Comparison of ENCODE assay signal across 8 cellular contexts in genomic region chr11:119108151-119108856, GRCh38. TPM values are rescaled to one million over a fixed set of nuclear protein-coding genes. Genes with fewer than 3 reads are reported as not detected.
DNase-seq lines count a peak whose midpoint lies in the region; ATAC-seq and TF ChIP-seq lines count a peak whose summit lies in the region.

No MANE protein-coding gene starts in this region.

- POLR2A ChIA-PET in A673 (lab: Charles Lee; ENCODE audit: low non-redundant PET), result no interaction called here

- ATAC-seq in activated T-cell treated with anti-CD3 and anti-CD28 coated beads, Interleukin-2, amount 50 U/mL, for 72 hours (replicated peaks in 1 of 2), result peak in 1 of 2 donors; percentile 20
- ATAC-seq in psoas muscle (no peak), GM21447 (IDR thresholded peaks at IDR 0.05; ENCODE audit: unreplicated experiment) (no peak), HG02678 (IDR thresholded peaks at IDR 0.05; ENCODE audit: unreplicated experiment) (no peak)

- H3K36me3 ChIP-seq in A673 (ENCODE audit: insufficient read depth, low read length, poor library complexity, severe bottlenecking) (peaks cover 15% of the 10 kb centered on the region), psoas muscle (ENCODE audit: insufficient read depth in 1 of 2, low read depth in 1 of 2) (peaks cover 2 to 30% of the 10 kb centered on the region in 2 donors)

- H3K9me3 Mint-ChIP-seq in activated T-cell treated with anti-CD3 and anti-CD28 coated beads, Interleukin-2, amount 50 U/mL, for 72 hours, result no peaks in the 10 kb centered on the region

- BruUV-seq in A673 (replicated peaks; lab: Mats Ljungman, UMichigan), result TSS peak; percentile 20

- no peaks in the 10 kb centered on the region for H3K27me3 Mint-ChIP-seq in activated T-cell treated with anti-CD3 and anti-CD28 coated beads, Interleukin-2, amount 50 U/mL, for 72 hours (ENCODE audit: low read depth)

- no peak for TF ChIP-seq CTCF in A673 (conservative IDR thresholded peaks at IDR 0.05; ENCODE audit: low read depth, low read length)
- TF ChIP-seq CTCF in psoas muscle (IDR thresholded peaks at IDR 0.05), result no peak

- peaks cover 23% of the 10 kb centered on the region for H3K4me1 ChIP-seq in A673 (ENCODE audit: insufficient read depth, low read length, poor library complexity, severe bottlenecking)
- H3K4me1 ChIP-seq in psoas muscle, result peaks cover 24% of the 10 kb centered on the region

- H3K27me3 ChIP-seq in A673 (replicated peaks; ENCODE audit: insufficient read depth, low read depth, low read length, poor library complexity) (no peaks in the 10 kb centered on the region), psoas muscle (ENCODE audit: insufficient read depth in 3 of 3, low read length in 2 of 3) (no peaks in the 10 kb centered on the region)

- H3K27ac ChIP-seq in A673 (ENCODE audit: low read depth, low read length, poor library complexity, severe bottlenecking), result peak overlapping the region; percentile 84
- H3K27ac ChIP-seq in psoas muscle, result no peak overlapping the region

- no peaks in the 10 kb centered on the region for H3K9me3 ChIP-seq in A673 (ENCODE audit: low read depth, low read length, poor library complexity, severe bottlenecking)
- no peaks in the 10 kb centered on the region for H3K9me3 ChIP-seq in psoas muscle

- WGBS in psoas muscle, 3 donors, result 19 to 31% (median 26%) methylated on average over 8 of the region's 8 CpGs

- H3K4me3 ChIP-seq in A673 (ENCODE audit: low read depth, low read length, poor library complexity, severe bottlenecking) (peak overlapping the region; percentile 97), psoas muscle (peak overlapping the region; percentile 100)

- H3K4me1 Mint-ChIP-seq in activated T-cell treated with anti-CD3 and anti-CD28 coated beads, Interleukin-2, amount 50 U/mL, for 72 hours (ENCODE audit: low read depth), result peaks cover 57% of the 10 kb centered on the region

- peak overlapping the region; percentile 95 to 97 for H3K4me3 Mint-ChIP-seq in activated T-cell treated with anti-CD3 and anti-CD28 coated beads, Interleukin-2, amount 50 U/mL, for 72 hours

- DNase-seq in A673 (ENCODE audit: low spot score), result peak; percentile 63
- peak; percentile 100 for DNase-seq in GF-D8 (lab: John Stamatoyannopoulos, UW)
- peak; percentile 28 for DNase-seq in NCI-H1417 treated with DMSO at 0.1 percent for 48 hours (lab: John Stamatoyannopoulos, UW)
- peak in 1 of 2 donors; percentile 44 for DNase-seq in activated T-cell treated with anti-CD3 and anti-CD28 coated beads, Interleukin-2, amount 50 U/mL, for 72 hours
- peak; percentile 69 for DNase-seq in germinal center (ENCODE audit: low spot score)
- no peak for DNase-seq in psoas muscle

- peaks cover 2 to 18% of the 10 kb centered on the region in 2 donors for H3K36me3 Mint-ChIP-seq in activated T-cell treated with anti-CD3 and anti-CD28 coated beads, Interleukin-2, amount 50 U/mL, for 72 hours (ENCODE audit: insufficient read depth in 2 of 2)

- peak overlapping the region; percentile 73 for H3K27ac Mint-ChIP-seq in activated T-cell treated with anti-CD3 and anti-CD28 coated beads, Interleukin-2, amount 50 U/mL, for 72 hours

- intact Hi-C loops in A673 (cut with micrococcal nuclease; ENCODE audit: unreplicated experiment), result no loop called here
- intact Hi-C loops in psoas muscle (cut with DNase I), result no loop called here

- CTCF ChIA-PET in A673 (lab: Charles Lee), result no interaction called here

RNA-seq across cellular contexts. Expression of gene C2CD2L, which starts 1.2 kb away (rescaled TPM):
- total RNA-seq in A673 (2021) (17.1 and 17.8 TPM in 2 replicates), psoas muscle (10 to 100 TPM; 10.9 to 16.8 (median 15.0) TPM)
- total RNA-seq in activated T-cell treated with anti-CD3 and anti-CD28 coated beads, Interleukin-2, amount 50 U/mL, for 72 hours, result 10 to 100 TPM; 21.0 to 21.1 TPM
- 10 to 100 TPM; 14.5 to 28.7 (median 15.2) TPM for polyA plus RNA-seq in psoas muscle

RNA-seq across cellular contexts. Expression of gene DPAGT1, which starts 6.7 kb away (rescaled TPM):
- total RNA-seq in A673 (2021) (102 and 115 TPM in 2 replicates), psoas muscle (10 to 100 TPM in 3 of 4 donors, 1 to 10 TPM in 1; 9.4 to 12.9 (median 12.3) TPM)
- total RNA-seq in activated T-cell treated with anti-CD3 and anti-CD28 coated beads, Interleukin-2, amount 50 U/mL, for 72 hours, result 10 to 100 TPM; 63.8 to 81.9 TPM
- polyA plus RNA-seq in psoas muscle, result 10 to 100 TPM; 12.1 to 38.7 (median 27.3) TPM

RNA-seq across cellular contexts. Expression of gene HINFP, which starts 13.1 kb away (rescaled TPM):
- total RNA-seq in A673 (2021), result 31.7 and 31.9 TPM in 2 replicates
- total RNA-seq in activated T-cell treated with anti-CD3 and anti-CD28 coated beads, Interleukin-2, amount 50 U/mL, for 72 hours, result 10 to 100 TPM; 31.9 to 34.1 TPM
- total RNA-seq in psoas muscle, result 10 to 100 TPM; 10.1 to 16.2 (median 14.3) TPM
- 10 to 100 TPM in 2 of 3 donors, 1 to 10 TPM in 1; 8.3 to 20.6 (median 10.9) TPM for polyA plus RNA-seq in psoas muscle

RNA-seq across cellular contexts. Expression of gene HMBS, which starts 23.6 kb away (rescaled TPM):
- total RNA-seq in A673 (2021) (72.5 and 80.6 TPM in 2 replicates), psoas muscle (10 to 100 TPM; 18.1 to 33.3 (median 25.8) TPM)
- 10 to 100 TPM; 31.6 to 42.5 TPM for total RNA-seq in activated T-cell treated with anti-CD3 and anti-CD28 coated beads, Interleukin-2, amount 50 U/mL, for 72 hours
- 10 to 100 TPM; 38.3 to 45.3 (median 40.4) TPM for polyA plus RNA-seq in psoas muscle

RNA-seq across cellular contexts. Expression of gene ABCG4, which starts 40.5 kb away (rescaled TPM):
- total RNA-seq in A673 (2021), result 0.33 TPM in 1 of 2 replicates, not detected in the other
- under 1 TPM; 0.09 to 0.24 TPM for total RNA-seq in activated T-cell treated with anti-CD3 and anti-CD28 coated beads, Interleukin-2, amount 50 U/mL, for 72 hours
- total RNA-seq in psoas muscle, result under 1 TPM in 3 of 4 donors, not detected in 1; 0.12 to 0.38 (median 0.30) TPM
- under 1 TPM; 0.03 to 0.22 (median 0.08) TPM for polyA plus RNA-seq in psoas muscle

Comparison
In these comparisons a context has a peak if more than half of its experiments do, and no peak if none do; other contexts are left out.
1. DNase-seq: peak in A673 (single experiment), GF-D8 (single experiment), NCI-H1417 treated with DMSO at 0.1 percent for 48 hours (single experiment) and germinal center (single experiment); none in psoas muscle (0 of 2).